In genomic region chr21:28252923-28253322, GRCh38 we compare ENCODE assay signal across 17 cellular contexts.
DNase-seq lines count a peak whose midpoint lies in the region; ATAC-seq, FAIRE-seq and TF ChIP-seq lines count a peak whose summit lies in the region.
"Had no signal": no experiment of that assay in that cellular context is flagged by ENCODE, and none has a peak within 500 bp of the region (broad histone marks: within the 10 kb centered on the region; RNA-seq: fewer than 3 reads in every experiment).

No MANE protein-coding gene starts in this region.

- no peak overlapping the region for H2AFZ ChIP-seq in PC-3 (ENCODE audit: low read length)

- FAIRE-seq in HTR-8/SVneo (lab: Jason Lieb, UNC) = no peak
- FAIRE-seq: HepG2 had no signal

- H3F3A ChIP-seq in PC-3 (ENCODE audit: low read length, unreplicated experiment) = no peaks in the 10 kb centered on the region

- no peaks in the 10 kb centered on the region for H3K27me3 ChIP-seq in PC-3 (ENCODE audit: low read length)
- H3K27me3 ChIP-seq in skeletal muscle satellite cell (ENCODE audit: control insufficient read depth, insufficient read depth, low read length) = no peaks in the 10 kb centered on the region
- no peaks in the 10 kb centered on the region for H3K27me3 ChIP-seq in ovary
- H3K27me3 ChIP-seq: Peyer's patch had no signal

- TF ChIP-seq CTCF in PC-3 (conservative IDR thresholded peaks at IDR 0.05; ENCODE audit: low read depth, low read length) (no peak), ovary (IDR thresholded peaks at IDR 0.05) (no peak)

- H3K9me3 ChIP-seq in PC-3 (ENCODE audit: low read length) (no peaks in the 10 kb centered on the region), skeletal muscle satellite cell (replicated peaks; ENCODE audit: low read length) (no peaks in the 10 kb centered on the region), ovary (no peaks in the 10 kb centered on the region)
- H3K9me3 ChIP-seq: Peyer's patch had no signal

- H3K27ac ChIP-seq in PC-3 (ENCODE audit: low read length) (no peak overlapping the region), ovary (no peak overlapping the region)
- H3K27ac ChIP-seq: KMS-11, Peyer's patch had no signal

- no peak for TF ChIP-seq EP300 in ovary (IDR thresholded peaks at IDR 0.05)

- no peak for TF ChIP-seq POLR2A in ovary (IDR thresholded peaks at IDR 0.05)

- no peak overlapping the region for H3K4me2 ChIP-seq in PC-3 (ENCODE audit: low read length)
- peak overlapping the region; percentile 14 for H3K4me2 ChIP-seq in skeletal muscle satellite cell (ENCODE audit: low read length)
- H3K4me2 ChIP-seq: KMS-11 had no signal

- H3K79me2 ChIP-seq in PC-3 (ENCODE audit: low read length) = no peaks in the 10 kb centered on the region

- DNase-seq in EL (peak; percentile 38), PC-3 (no peak), kidney tubule cell (ENCODE audit: low spot score) (peak; percentile 44), ovary (no peak), HTR-8/SVneo (ENCODE audit: insufficient read length, low spot score) (no peak)
- DNase-seq: ACHN; CD4-positive, CD25-positive, alpha-beta regulatory T cell; NCI-H1092 treated with DMSO at 0.1 percent for 48 hours; NCI-H2107; NCI-H524 treated with DMSO at 0.1 percent for 48 hours; Peyer's patch; Right ventricle myocardium superior had no signal

- intact Hi-C loops in PC-3 (cut with micrococcal nuclease) (no loop called here), ovary (cut with DNase I) (no loop called here)

- H3K36me3 ChIP-seq in PC-3 (ENCODE audit: low read depth, low read length) = no peaks in the 10 kb centered on the region
- H3K36me3 ChIP-seq in skeletal muscle satellite cell (ENCODE audit: insufficient read depth, low read length) = no peaks in the 10 kb centered on the region
- no peaks in the 10 kb centered on the region for H3K36me3 ChIP-seq in ovary
- H3K36me3 ChIP-seq: Peyer's patch had no signal

- POLR2A ChIA-PET in PC-3 (lab: Charles Lee; ENCODE audit: unreplicated experiment) = interaction anchor here (0.5 kb wide), 1 partner anchor 56 kb away, joined by 3 read pairs; no protein-coding TSS in a partner anchor

- no TSS peak for BruUV-seq in PC-3 (replicated peaks; lab: Mats Ljungman, UMichigan)

- no peaks in the 10 kb centered on the region for H4K20me1 ChIP-seq in PC-3 (ENCODE audit: low read length)

- H3K4me1 ChIP-seq in PC-3 (ENCODE audit: insufficient read depth, low read length) = peaks cover 17% of the 10 kb centered on the region
- peaks cover 20% of the 10 kb centered on the region for H3K4me1 ChIP-seq in skeletal muscle satellite cell (ENCODE audit: control insufficient read depth, insufficient read depth, low read length)
- H3K4me1 ChIP-seq in ovary (ENCODE audit: insufficient read depth) = peaks cover 7% of the 10 kb centered on the region
- H3K4me1 ChIP-seq: Peyer's patch had no signal

- 81 to 89% (median 89%) methylated on average over 2 of the region's 2 CpGs for WGBS in ovary, 3 donors

- H3K9me2 ChIP-seq in PC-3 (replicated peaks; ENCODE audit: low read length) = no peaks in the 10 kb centered on the region

- H3K9ac ChIP-seq in PC-3 (ENCODE audit: low read length) = no peak overlapping the region
- peak overlapping the region; percentile 5 for H3K9ac ChIP-seq in skeletal muscle satellite cell (ENCODE audit: low read depth, low read length)
- H3K9ac ChIP-seq: KMS-11 had no signal

- CTCF ChIA-PET in PC-3 (lab: Charles Lee) = no interaction called here

- ATAC-seq in PC-3 (peak; percentile 63), HG03571 (IDR thresholded peaks at IDR 0.05; ENCODE audit: unreplicated experiment) (no peak)
- ATAC-seq: HCT116, HepG2 had no signal

- H3K4me3 ChIP-seq in PC-3 (ENCODE audit: low read length) = no peak overlapping the region
- H3K4me3 ChIP-seq in skeletal muscle satellite cell (ENCODE audit: low read length) = no peak overlapping the region
- H3K4me3 ChIP-seq in ovary = no peak overlapping the region
- H3K4me3 ChIP-seq: Peyer's patch had no signal

Comparison
In these comparisons a context has a peak if more than half of its experiments do, and no peak if none do; other contexts are left out.
1. DNase-seq: peak in EL (single experiment) and kidney tubule cell (single experiment); none in PC-3 (single experiment), ovary (0 of 5) and HTR-8/SVneo (single experiment).